Comparison of ENCODE assay signal across 8 cellular contexts in genomic region chr12:93625295-93625645, GRCh38. TPM values are rescaled to one million over a fixed set of nuclear protein-coding genes. Genes with fewer than 3 reads are reported as not detected.
DNase-seq lines count a peak whose midpoint lies in the region; ATAC-seq and TF ChIP-seq lines count a peak whose summit lies in the region.
"Not testable (repeated sequence)": the region's sequence is repeated elsewhere in the genome, so short reads cannot be mapped to it uniquely, and the experiment has no call there.

No MANE protein-coding gene starts in this region.

- TF ChIP-seq POLR2A in prostate gland (IDR thresholded peaks at IDR 0.05) = not testable (repeated sequence)

- H3K4me1 Mint-ChIP-seq in activated T-helper 17 cell treated with anti-CD3 and anti-CD28 coated beads, Interleukin-2, amount 50 U/mL, for 72 hours; stimulated activated memory B cell treated with anti-CD40 and anti-IgM and Interleukin-4, amounts not matched to agents 10 μg/mL and 1 μg/mL and 100 μg/mL, for 72 hours: not testable (repeated sequence)

- WGBS in mammary epithelial cell (ENCODE audit: low coverage, missing lambda C conversion rate) = 73% methylated on average over 8 of the region's 8 CpGs
- WGBS in hepatocyte (ENCODE audit: low lambda C conversion rate, missing lambda C conversion rate) = 84% methylated on average over 8 of the region's 8 CpGs
- 61% methylated on average over 8 of the region's 8 CpGs for WGBS in prostate gland

- CTCF ChIA-PET in PC-9 (lab: Charles Lee) (interaction anchor here (0.6 kb wide), 1 partner anchor 841 kb away, joined by 12 read pairs; no protein-coding TSS in a partner anchor), mammary epithelial cell (lab: Charles Lee; ENCODE audit: low non-redundant PET) (interaction anchor here (0.6 kb wide), 1 partner anchor 114 kb away, joined by 7 read pairs; no protein-coding TSS in a partner anchor)

- peak in 1 of 2 experiments; percentile 5 for DNase-seq in PC-9
- not testable (repeated sequence) for DNase-seq in mammary epithelial cell; hepatocyte (ENCODE audit: low spot score); prostate gland (ENCODE audit: low spot score)

- dilution Hi-C loops in mammary epithelial cell (cut with HindIII; ENCODE audit: low sequenced_read_pairs) = loop anchor here (5.0 kb wide), 1 partner anchor 53 kb away; the partner anchor contains the start of gene SOCS2

- not testable (repeated sequence) for BruUV-seq in PC-9 (replicated peaks; lab: Mats Ljungman, UMichigan); mammary epithelial cell (replicated peaks; lab: Mats Ljungman, UMichigan)

- H3K27me3 ChIP-seq in ACC112 (ENCODE audit: insufficient read depth, low read length); HUES6 (ENCODE audit: control insufficient read depth, insufficient read depth, low read length); PC-9 (ENCODE audit: insufficient read depth, low read depth); mammary epithelial cell (ENCODE audit: insufficient read depth, low read length); hepatocyte; prostate gland (replicated peaks; ENCODE audit: insufficient read depth): not testable (repeated sequence)

- H2AFZ ChIP-seq in ACC112 (ENCODE audit: low read length, unreplicated experiment); PC-9; hepatocyte: not testable (repeated sequence)
- peak overlapping the region; percentile 54 for H2AFZ ChIP-seq in mammary epithelial cell (ENCODE audit: low read depth, low read length)

- POLR2A ChIA-PET in PC-9 (lab: Charles Lee; ENCODE audit: unreplicated experiment) = interaction anchor here (0.6 kb wide), 1 partner anchor 119 kb away, joined by 5 read pairs; no protein-coding TSS in a partner anchor

- H3K9ac ChIP-seq in HUES6 (ENCODE audit: low read length); mammary epithelial cell (ENCODE audit: insufficient read depth, low read length): not testable (repeated sequence)

- ATAC-seq in activated T-helper 17 cell treated with anti-CD3 and anti-CD28 coated beads, Interleukin-2, amount 50 U/mL, for 72 hours (replicated peaks); stimulated activated memory B cell treated with anti-CD40 and anti-IgM and Interleukin-4, amounts not matched to agents 10 μg/mL and 1 μg/mL and 100 μg/mL, for 72 hours: not testable (repeated sequence)

- not testable (repeated sequence) for H3K79me2 ChIP-seq in ACC112 (ENCODE audit: control insufficient read depth, insufficient read depth, low read length, unreplicated experiment); PC-9 (ENCODE audit: low read depth); mammary epithelial cell (ENCODE audit: insufficient read depth, low read length); hepatocyte

- H3K9me2 ChIP-seq in PC-9 (ENCODE audit: insufficient read depth); hepatocyte (replicated peaks; ENCODE audit: insufficient read depth): not testable (repeated sequence)

- in situ Hi-C loops in mammary epithelial cell (cut with MboI; ENCODE audit: low sequenced_read_pairs in 2 of 2) = not testable (repeated sequence)

- not testable (repeated sequence) for H3K4me3 Mint-ChIP-seq in activated T-helper 17 cell treated with anti-CD3 and anti-CD28 coated beads, Interleukin-2, amount 50 U/mL, for 72 hours; stimulated activated memory B cell treated with anti-CD40 and anti-IgM and Interleukin-4, amounts not matched to agents 10 μg/mL and 1 μg/mL and 100 μg/mL, for 72 hours

- peaks cover 22% of the 10 kb centered on the region for H3F3A ChIP-seq in PC-9 (ENCODE audit: insufficient read depth, low read depth)

- not testable (repeated sequence) for H3K27me3 Mint-ChIP-seq in activated T-helper 17 cell treated with anti-CD3 and anti-CD28 coated beads, Interleukin-2, amount 50 U/mL, for 72 hours; stimulated activated memory B cell treated with anti-CD40 and anti-IgM and Interleukin-4, amounts not matched to agents 10 μg/mL and 1 μg/mL and 100 μg/mL, for 72 hours

- not testable (repeated sequence) for TF ChIP-seq CTCF in PC-9 (conservative IDR thresholded peaks at IDR 0.05); mammary epithelial cell (conservative IDR thresholded peaks at IDR 0.05 in 1 of 2, IDR thresholded peaks at IDR 0.05 in 1 of 2; ENCODE audit: extremely low read depth in 1 of 2, insufficient read depth in 1 of 2, low read depth in 1 of 2, low read length in 2 of 2); hepatocyte (IDR thresholded peaks at IDR 0.05; ENCODE audit: poor library complexity); prostate gland (IDR thresholded peaks at IDR 0.05)

- H3K9me3 ChIP-seq in HUES6 (ENCODE audit: control insufficient read depth, insufficient read depth, low read depth, low read length); PC-9 (ENCODE audit: insufficient read depth, low read depth); mammary epithelial cell (replicated peaks; ENCODE audit: insufficient read depth, low read length); hepatocyte (ENCODE audit: low read depth); prostate gland: not testable (repeated sequence)

- H3K4me1 ChIP-seq in ACC112 (ENCODE audit: control insufficient read depth, insufficient read depth, low read length, unreplicated experiment) (peaks cover 37% of the 10 kb centered on the region), PC-9 (replicated peaks; ENCODE audit: insufficient read depth) (peaks cover 26% of the 10 kb centered on the region), mammary epithelial cell (ENCODE audit: insufficient read depth, low read length) (peaks cover 18% of the 10 kb centered on the region)
- H3K4me1 ChIP-seq in HUES6 (ENCODE audit: control insufficient read depth, insufficient read depth, low read length); hepatocyte (ENCODE audit: insufficient read depth); prostate gland (replicated peaks): not testable (repeated sequence)

- H4K20me1 ChIP-seq in PC-9 (ENCODE audit: insufficient read depth); mammary epithelial cell (ENCODE audit: insufficient read depth, low read length); hepatocyte (ENCODE audit: insufficient read depth, poor library complexity, severe bottlenecking): not testable (repeated sequence)

- not testable (repeated sequence) for H3K36me3 ChIP-seq in ACC112 (ENCODE audit: insufficient read depth, low read length); HUES6 (ENCODE audit: control insufficient read depth, insufficient read depth, low read length); PC-9 (ENCODE audit: low read depth); mammary epithelial cell (ENCODE audit: insufficient read depth, low read length); hepatocyte (replicated peaks; ENCODE audit: insufficient read depth, low read depth); prostate gland

- peak overlapping the region; percentile 95 for H3K27ac ChIP-seq in ACC112 (ENCODE audit: low read depth, low read length)
- 0 out of 2 replicates have a peak overlapping the region, but pooled peaks have one; percentile 39 for H3K27ac ChIP-seq in HUES6 (ENCODE audit: low read depth, low read length)
- H3K27ac ChIP-seq in PC-9 = peak overlapping the region; percentile 94
- peak overlapping the region; percentile 99 for H3K27ac ChIP-seq in mammary epithelial cell (ENCODE audit: insufficient read depth, low read depth, low read length)
- peak overlapping the region; percentile 72 for H3K27ac ChIP-seq in hepatocyte
- H3K27ac ChIP-seq in prostate gland = peak overlapping the region; percentile 52 to 58

- not testable (repeated sequence) for H3K9me3 Mint-ChIP-seq in activated T-helper 17 cell treated with anti-CD3 and anti-CD28 coated beads, Interleukin-2, amount 50 U/mL, for 72 hours; stimulated activated memory B cell treated with anti-CD40 and anti-IgM and Interleukin-4, amounts not matched to agents 10 μg/mL and 1 μg/mL and 100 μg/mL, for 72 hours

- peak overlapping the region; percentile 1 for H3K27ac Mint-ChIP-seq in activated T-helper 17 cell treated with anti-CD3 and anti-CD28 coated beads, Interleukin-2, amount 50 U/mL, for 72 hours
- H3K27ac Mint-ChIP-seq in stimulated activated memory B cell treated with anti-CD40 and anti-IgM and Interleukin-4, amounts not matched to agents 10 μg/mL and 1 μg/mL and 100 μg/mL, for 72 hours = peak overlapping the region; percentile 31

- not testable (repeated sequence) for H3K36me3 Mint-ChIP-seq in activated T-helper 17 cell treated with anti-CD3 and anti-CD28 coated beads, Interleukin-2, amount 50 U/mL, for 72 hours (ENCODE audit: low read depth); stimulated activated memory B cell treated with anti-CD40 and anti-IgM and Interleukin-4, amounts not matched to agents 10 μg/mL and 1 μg/mL and 100 μg/mL, for 72 hours

- intact Hi-C loops in PC-9 (cut with micrococcal nuclease; ENCODE audit: unreplicated experiment) = loop anchor here (1.0 to 5.0 kb wide), 2 partner anchors 53 to 160 kb away; partner anchors contain the start of gene SOCS2
- intact Hi-C loops in mammary epithelial cell (cut with micrococcal nuclease) = loop anchor here (1.0 to 2.0 kb wide), 3 partner anchors 34 to 55 kb away; partner anchors contain the start of gene CRADD
- intact Hi-C loops in prostate gland (cut with DNase I) = not testable (repeated sequence)

- not testable (repeated sequence) for H3K4me3 ChIP-seq in ACC112 (ENCODE audit: low read depth, low read length); HUES6 (ENCODE audit: low read depth, low read length); PC-9; mammary epithelial cell (replicated peaks in 1 of 3; ENCODE audit: insufficient read depth in 1 of 3, low read depth in 2 of 3, low read length in 3 of 3); hepatocyte; prostate gland

- H3K4me2 ChIP-seq in PC-9 (peak overlapping the region; percentile 61), mammary epithelial cell (ENCODE audit: insufficient read depth, low read depth, low read length) (peak overlapping the region; percentile 57)
- H3K4me2 ChIP-seq in hepatocyte = not testable (repeated sequence)

RNA-seq across cellular contexts. Expression of gene CRADD, which starts 51.9 kb away (rescaled TPM):
- total RNA-seq in PC-9 (2021) (7.6 and 9.3 TPM in 2 replicates), mammary epithelial cell (10 to 100 TPM; 13.3 to 14.2 TPM), hepatocyte (27.3 and 30.6 TPM in 2 replicates), prostate gland (10 to 100 TPM; 38.9 to 42.4 TPM)
- 10 to 100 TPM; 21.4 to 23.0 TPM for total RNA-seq in activated T-helper 17 cell treated with anti-CD3 and anti-CD28 coated beads, Interleukin-2, amount 50 U/mL, for 72 hours
- polyA plus RNA-seq in mammary epithelial cell (9.5 TPM), hepatocyte (19.5 and 20.9 TPM in 2 replicates)
- polyA minus RNA-seq in mammary epithelial cell = not detected

RNA-seq across cellular contexts. Expression of gene SOCS2, which starts 52.8 kb away (rescaled TPM):
- 9.2 and 11.1 TPM in 2 replicates for total RNA-seq in PC-9 (2021)
- total RNA-seq in activated T-helper 17 cell treated with anti-CD3 and anti-CD28 coated beads, Interleukin-2, amount 50 U/mL, for 72 hours = 10 to 100 TPM; 29.4 to 36.6 TPM
- 10 to 100 TPM; 19.4 to 27.0 TPM for total RNA-seq in mammary epithelial cell
- polyA plus RNA-seq in mammary epithelial cell = 8.9 TPM
- polyA minus RNA-seq in mammary epithelial cell = 1.4 TPM
- total RNA-seq in hepatocyte = 26.2 and 33.4 TPM in 2 replicates
- 30.9 and 38.6 TPM in 2 replicates for polyA plus RNA-seq in hepatocyte
- 100 to 1,000 TPM; 125 to 273 TPM for total RNA-seq in prostate gland

Comparison
In these comparisons a context has a peak if more than half of its experiments do, and no peak if none do; other contexts are left out.
1. H3K27ac ChIP-seq: peak in every context shown above with its lines; median percentile 99 in mammary epithelial cell; 95 in ACC112; 94 in PC-9; 72 in hepatocyte; 55 in prostate gland; 39 in HUES6.